26 cellular contexts compared by ENCODE assay signal in the genomic region with DNA sequence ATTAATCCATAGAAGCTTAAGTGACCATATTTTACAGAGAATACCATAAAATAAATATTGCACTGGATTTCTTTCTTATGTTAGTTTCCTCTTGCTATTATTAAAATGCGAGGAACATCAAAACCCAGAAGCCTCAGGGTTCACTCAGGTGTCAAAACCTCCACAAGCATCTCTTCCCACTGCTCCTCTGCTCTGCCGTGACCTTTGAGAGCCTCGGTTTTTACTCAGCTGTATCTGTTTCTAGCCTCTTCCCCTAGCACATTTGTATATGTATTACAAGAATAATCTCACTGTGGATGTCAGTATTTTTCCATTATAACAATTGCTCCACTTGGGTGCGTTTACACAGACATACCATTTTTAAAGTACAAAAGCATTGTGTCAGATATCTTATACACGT.
DNase-seq lines count a peak whose midpoint lies in the region; ATAC-seq, FAIRE-seq and TF ChIP-seq lines count a peak whose summit lies in the region.
"Had no signal": no experiment of that assay in that cellular context is flagged by ENCODE, and none has a peak within 500 bp of the region (broad histone marks: within the 10 kb centered on the region; RNA-seq: fewer than 3 reads in every experiment).

No MANE protein-coding gene starts in this region.

- H3K27me3 Mint-ChIP-seq in CD4-positive, CD25-positive, alpha-beta regulatory T cell = no peaks in the 10 kb centered on the region
- no peaks in the 10 kb centered on the region for H3K27me3 Mint-ChIP-seq in activated CD8-positive, alpha-beta T cell treated with anti-CD3 and anti-CD28 coated beads for 36 hours
- H3K27me3 Mint-ChIP-seq in mesothelial cell of epicardium (ENCODE audit: low read depth) = no peaks in the 10 kb centered on the region
- peaks cover 0 to 2% (median 2%) of the 10 kb centered on the region in 3 donors for H3K27me3 Mint-ChIP-seq in CD14-positive monocyte (ENCODE audit: low read depth in 3 of 3)
- H3K27me3 Mint-ChIP-seq: memory B cell; naive thymus-derived CD8-positive, alpha-beta T cell had no signal

- no peak for DNase-seq in CD4-positive, CD25-positive, alpha-beta regulatory T cell
- DNase-seq in GM19239 (ENCODE audit: insufficient read length, low spot score) = no peak
- peak; percentile 45 for DNase-seq in activated CD8-positive, alpha-beta T cell treated with anti-CD3 and anti-CD28 coated beads for 36 hours
- no peak for DNase-seq in mesothelial cell of epicardium (ENCODE audit: low spot score in 2 of 2, unreplicated experiment in 2 of 2)
- DNase-seq in CD14-positive monocyte (ENCODE audit: low spot score) = no peak
- DNase-seq in NCI-H1436 (lab: John Stamatoyannopoulos, UW) = no peak
- DNase-seq in RCC 7860 (ENCODE audit: low spot score) = no peak
- DNase-seq: ACHN; activated CD4-positive, alpha-beta T cell treated with anti-CD3 and anti-CD28 coated beads for 48 hours; activated effector memory CD4-positive, alpha-beta T cell treated with Interleukin-2 at 50 U/mL for 16 hours; Calu3; EL; HFFc6; left cardiac atrium; naive thymus-derived CD8-positive, alpha-beta T cell; NCI-H1048; NCI-H2029; NCI-H345; pancreas; PC-3; SHP77 treated with DMSO at 0.1 percent for 48 hours had no signal

- no peak overlapping the region for H3K27ac ChIP-seq in CD4-positive, CD25-positive, alpha-beta regulatory T cell (ENCODE audit: insufficient read depth, low read length, poor library complexity, severe bottlenecking)
- H3K27ac ChIP-seq: BLaER1 treated with 17β-estradiol and CSF1 and Interleukin-3, amounts not matched to agents 10 nM and 100 nM; coronary artery; pancreas; right atrium auricular region had no signal

- POLR2A ChIA-PET in activated CD8-positive, alpha-beta T cell treated with anti-CD3 and anti-CD28 coated beads for 36 hours (lab: Charles Lee) = interaction anchor here (0.8 to 1.7 kb wide), 2 partner anchors 17 to 18 kb away, joined by 3 to 5 read pairs; no protein-coding TSS in a partner anchor

- peaks cover 2 to 6% of the 10 kb centered on the region in 2 experiments for H3K9me3 ChIP-seq in CD4-positive, CD25-positive, alpha-beta regulatory T cell (ENCODE audit: control insufficient read depth in 2 of 2, low read length in 2 of 2)
- H3K9me3 ChIP-seq: pancreas, right atrium auricular region had no signal

- CTCF ChIA-PET in activated CD8-positive, alpha-beta T cell treated with anti-CD3 and anti-CD28 coated beads for 36 hours (lab: Charles Lee) = interaction anchor here (0.7 to 1.4 kb wide), 3 partner anchors 16 to 328 kb away, joined by 3 read pairs; no protein-coding TSS in a partner anchor

- no peak overlapping the region for H3K4me3 ChIP-seq in CD4-positive, CD25-positive, alpha-beta regulatory T cell (ENCODE audit: low read depth, low read length)
- H3K4me3 ChIP-seq: BLaER1 treated with 17β-estradiol and CSF1 and Interleukin-3, amounts not matched to agents 10 nM and 100 nM; coronary artery; pancreas; right atrium auricular region had no signal

- peaks cover 0 to 15% (median 6%) of the 10 kb centered on the region in 7 donors for H3K9me3 Mint-ChIP-seq in CD4-positive, CD25-positive, alpha-beta regulatory T cell
- peaks cover 19% of the 10 kb centered on the region for H3K9me3 Mint-ChIP-seq in activated CD8-positive, alpha-beta T cell treated with anti-CD3 and anti-CD28 coated beads for 36 hours
- H3K9me3 Mint-ChIP-seq in mesothelial cell of epicardium (peaks cover 27% of the 10 kb centered on the region), CD14-positive monocyte (peaks cover 13 to 25% (median 22%) of the 10 kb centered on the region in 7 donors)
- H3K9me3 Mint-ChIP-seq: HFFc6 had no signal

- no peaks in the 10 kb centered on the region for H3K27me3 ChIP-seq in CD4-positive, CD25-positive, alpha-beta regulatory T cell (ENCODE audit: control insufficient read depth, insufficient read depth, low read length)
- H3K27me3 ChIP-seq: BLaER1 treated with 17β-estradiol and CSF1 and Interleukin-3, amounts not matched to agents 10 nM and 100 nM; pancreas; right atrium auricular region had no signal

- H3K4me3 Mint-ChIP-seq in CD4-positive, CD25-positive, alpha-beta regulatory T cell = no peak overlapping the region
- no peak overlapping the region for H3K4me3 Mint-ChIP-seq in activated CD8-positive, alpha-beta T cell treated with anti-CD3 and anti-CD28 coated beads for 36 hours
- H3K4me3 Mint-ChIP-seq in mesothelial cell of epicardium (no peak overlapping the region), CD14-positive monocyte (no peak overlapping the region)
- H3K4me3 Mint-ChIP-seq: HFFc6; memory B cell; naive thymus-derived CD8-positive, alpha-beta T cell had no signal

- no peak for ATAC-seq in CD4-positive, CD25-positive, alpha-beta regulatory T cell (ENCODE audit: low read depth in 2 of 2)
- peak; percentile 84 for ATAC-seq in activated CD8-positive, alpha-beta T cell treated with anti-CD3 and anti-CD28 coated beads for 36 hours
- no peak for ATAC-seq in GM21381 (IDR thresholded peaks at IDR 0.05; ENCODE audit: unreplicated experiment)
- ATAC-seq: left cardiac atrium; naive thymus-derived CD8-positive, alpha-beta T cell; pancreas; PC-3 had no signal

- FAIRE-seq in GM19239 (lab: Jason Lieb, UNC) = peak; percentile 33
- no peak for FAIRE-seq in RCC 7860 (lab: Jason Lieb, UNC)
- FAIRE-seq: pancreas had no signal

- intact Hi-C loops in activated CD8-positive, alpha-beta T cell treated with anti-CD3 and anti-CD28 coated beads for 36 hours (cut with micrococcal nuclease) = no loop called here
- intact Hi-C loops in CD14-positive monocyte (cut with micrococcal nuclease) = no loop called here

- no peaks in the 10 kb centered on the region for H3K36me3 ChIP-seq in CD4-positive, CD25-positive, alpha-beta regulatory T cell (ENCODE audit: control insufficient read depth, insufficient read depth, low read length)
- H3K36me3 ChIP-seq: BLaER1 treated with 17β-estradiol and CSF1 and Interleukin-3, amounts not matched to agents 10 nM and 100 nM; pancreas; right atrium auricular region had no signal

- H3K4me1 ChIP-seq in CD4-positive, CD25-positive, alpha-beta regulatory T cell (ENCODE audit: control insufficient read depth, insufficient read depth, low read length, poor library complexity, severe bottlenecking) = no peaks in the 10 kb centered on the region
- H3K4me1 ChIP-seq: BLaER1 treated with 17β-estradiol and CSF1 and Interleukin-3, amounts not matched to agents 10 nM and 100 nM; pancreas; right atrium auricular region had no signal

- no peak for TF ChIP-seq CTCF in activated CD8-positive, alpha-beta T cell treated with anti-CD3 and anti-CD28 coated beads for 36 hours (IDR thresholded peaks at IDR 0.05)
- TF ChIP-seq CTCF in mesothelial cell of epicardium (IDR thresholded peaks at IDR 0.05; ENCODE audit: unreplicated experiment) (no peak), CD14-positive monocyte (IDR thresholded peaks at IDR 0.05) (no peak)

- no peaks in the 10 kb centered on the region for H3K36me3 Mint-ChIP-seq in CD4-positive, CD25-positive, alpha-beta regulatory T cell
- peaks cover 11% of the 10 kb centered on the region for H3K36me3 Mint-ChIP-seq in activated CD8-positive, alpha-beta T cell treated with anti-CD3 and anti-CD28 coated beads for 36 hours (ENCODE audit: low read depth)
- H3K36me3 Mint-ChIP-seq in mesothelial cell of epicardium (peaks cover 12% of the 10 kb centered on the region), CD14-positive monocyte (no peaks in the 10 kb centered on the region)

- H3K27ac Mint-ChIP-seq in CD4-positive, CD25-positive, alpha-beta regulatory T cell = peak overlapping the region in 2 of 3 donors; percentile 1 to 26
- peak overlapping the region; percentile 41 for H3K27ac Mint-ChIP-seq in activated CD8-positive, alpha-beta T cell treated with anti-CD3 and anti-CD28 coated beads for 36 hours
- H3K27ac Mint-ChIP-seq in mesothelial cell of epicardium (peak overlapping the region; percentile 62), CD14-positive monocyte (no peak overlapping the region)
- H3K27ac Mint-ChIP-seq: HFFc6 had no signal

- H3K4me1 Mint-ChIP-seq in CD4-positive, CD25-positive, alpha-beta regulatory T cell = peaks cover 5 to 19% (median 10%) of the 10 kb centered on the region in 4 donors
- H3K4me1 Mint-ChIP-seq in activated CD8-positive, alpha-beta T cell treated with anti-CD3 and anti-CD28 coated beads for 36 hours (ENCODE audit: low read depth) = peaks cover 29% of the 10 kb centered on the region
- H3K4me1 Mint-ChIP-seq in mesothelial cell of epicardium = peaks cover 20% of the 10 kb centered on the region
- H3K4me1 Mint-ChIP-seq in CD14-positive monocyte = peaks cover 7% of the 10 kb centered on the region

Comparison
In these comparisons a context has a peak if more than half of its experiments do, and no peak if none do; other contexts are left out.
1. H3K27ac Mint-ChIP-seq: peak in CD4-positive, CD25-positive, alpha-beta regulatory T cell (2 of 3), activated CD8-positive, alpha-beta T cell treated with anti-CD3 and anti-CD28 coated beads for 36 hours (single experiment) and mesothelial cell of epicardium (single experiment); none in CD14-positive monocyte (0 of 7).